In the genomic region with DNA sequence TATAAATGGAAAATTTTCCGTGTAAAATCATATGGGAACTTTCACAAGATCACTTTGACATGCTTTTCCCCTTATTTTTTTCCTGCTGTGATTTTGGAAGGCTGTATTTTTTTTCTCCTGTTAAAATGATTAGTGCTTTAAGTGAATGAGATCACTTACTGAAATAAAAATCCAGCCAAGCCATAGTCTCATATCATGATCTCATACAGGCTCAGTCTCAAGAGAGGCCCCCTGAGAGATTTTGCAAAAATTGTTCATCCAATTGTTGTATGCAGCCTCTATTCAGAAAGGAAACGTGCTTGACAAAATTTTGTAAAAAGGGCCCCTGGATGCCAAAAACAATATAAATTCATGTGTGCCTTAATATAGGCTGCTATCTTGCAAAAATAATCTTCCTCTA, we compare ENCODE assay signal across 23 cellular contexts.
"Had no signal": no experiment of that assay in that cellular context is flagged by ENCODE, and none has a peak within 500 bp of the region (broad histone marks: within the 10 kb centered on the region; RNA-seq: fewer than 3 reads in every experiment).

No MANE protein-coding gene starts in this region.

- H3K27me3 ChIP-seq: left lung, pancreas, spleen, tibial nerve, uterus had no signal

- H3K36me3 ChIP-seq: left lung, lower lobe of right lung, pancreas, prostate gland, spleen, tibial nerve had no signal

- H3K4me1 ChIP-seq: left lung, lower lobe of right lung, pancreas, prostate gland, spleen, tibial nerve, uterus had no signal

- H3K9me3 ChIP-seq: lower lobe of right lung, pancreas, prostate gland had no signal

- ATAC-seq: left cardiac atrium; left lung; lower lobe of right lung; natural killer cell; pancreas; right cardiac atrium; sciatic nerve; stimulated activated effector memory CD8-positive, alpha-beta T cell treated with anti-CD3 and anti-CD28 coated beads, Interleukin-12 subunit alpha, Interleukin-12 subunit beta, amount 100 ng/mL, for 72 hours had no signal

- DNase-seq: hippocampal formation; kidney glomerular epithelial cell; left cardiac atrium; left lung; lower lobe of right lung; mammary epithelial cell; mesendoderm; naive B cell; natural killer cell; pancreas; posterior cingulate gyrus; retina; right cardiac atrium; small intestine; spleen; stimulated activated CD4-positive, alpha-beta T cell treated with anti-CD3 and anti-CD28 coated beads, Interleukin-4, amount 100 ng/mL, for 24 hours; stimulated activated naive CD4-positive, alpha-beta T cell; substantia nigra; uterus had no signal

- H3K4me3 ChIP-seq: left lung, lower lobe of right lung, pancreas, prostate gland, spleen, tibial nerve, uterus had no signal

- H3K27ac ChIP-seq: left lung, lower lobe of right lung, pancreas, prostate gland, spleen, tibial nerve, uterus had no signal
